Comparison of ENCODE assay signal across 2 cellular contexts in the genomic region with DNA sequence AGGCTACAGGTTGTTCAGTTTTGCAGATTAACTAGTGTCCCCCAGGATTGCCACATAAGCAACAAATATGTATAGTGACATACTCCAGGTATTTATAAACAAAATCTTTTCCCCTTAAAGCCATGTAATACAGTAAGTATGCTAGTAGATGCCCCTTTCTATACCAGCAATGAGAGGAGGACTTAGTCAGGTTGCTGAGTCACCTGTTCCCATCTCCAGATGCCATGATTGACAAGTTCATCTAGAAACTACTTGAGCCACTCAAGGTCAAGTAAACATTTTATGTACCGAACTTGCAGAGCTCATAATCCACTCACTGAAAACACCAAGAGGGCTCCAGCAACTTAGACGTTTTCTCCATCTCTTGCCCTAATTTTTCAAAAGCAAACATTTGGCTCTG.
TF ChIP-seq lines count a peak whose summit lies in the region.

No MANE protein-coding gene starts in this region.

TF ChIP-seq in K562, 482 proteins besides CTCF, POLR2A, EP300 and RAD21:
- TF ChIP-seq MAFG (tag; conservative IDR thresholded peaks at IDR 0.05) (0 out of 2 replicates have a peak, but pooled peaks have one; percentile 16), NEUROD1 (IDR thresholded peaks at IDR 0.05; ENCODE audit: borderline replicate concordance, low read depth, low read length, partially characterized antibody) (no peak), TSHZ1 (CRISPR knock-in tag; IDR thresholded peaks at IDR 0.05) (no peak)
TF ChIP-seq in K562: peak in this region for 1.

TF ChIP-seq in GM23338, 12 proteins besides CTCF, POLR2A, EP300 and RAD21 (continued from another document):
- TF ChIP-seq, protein P1, sequence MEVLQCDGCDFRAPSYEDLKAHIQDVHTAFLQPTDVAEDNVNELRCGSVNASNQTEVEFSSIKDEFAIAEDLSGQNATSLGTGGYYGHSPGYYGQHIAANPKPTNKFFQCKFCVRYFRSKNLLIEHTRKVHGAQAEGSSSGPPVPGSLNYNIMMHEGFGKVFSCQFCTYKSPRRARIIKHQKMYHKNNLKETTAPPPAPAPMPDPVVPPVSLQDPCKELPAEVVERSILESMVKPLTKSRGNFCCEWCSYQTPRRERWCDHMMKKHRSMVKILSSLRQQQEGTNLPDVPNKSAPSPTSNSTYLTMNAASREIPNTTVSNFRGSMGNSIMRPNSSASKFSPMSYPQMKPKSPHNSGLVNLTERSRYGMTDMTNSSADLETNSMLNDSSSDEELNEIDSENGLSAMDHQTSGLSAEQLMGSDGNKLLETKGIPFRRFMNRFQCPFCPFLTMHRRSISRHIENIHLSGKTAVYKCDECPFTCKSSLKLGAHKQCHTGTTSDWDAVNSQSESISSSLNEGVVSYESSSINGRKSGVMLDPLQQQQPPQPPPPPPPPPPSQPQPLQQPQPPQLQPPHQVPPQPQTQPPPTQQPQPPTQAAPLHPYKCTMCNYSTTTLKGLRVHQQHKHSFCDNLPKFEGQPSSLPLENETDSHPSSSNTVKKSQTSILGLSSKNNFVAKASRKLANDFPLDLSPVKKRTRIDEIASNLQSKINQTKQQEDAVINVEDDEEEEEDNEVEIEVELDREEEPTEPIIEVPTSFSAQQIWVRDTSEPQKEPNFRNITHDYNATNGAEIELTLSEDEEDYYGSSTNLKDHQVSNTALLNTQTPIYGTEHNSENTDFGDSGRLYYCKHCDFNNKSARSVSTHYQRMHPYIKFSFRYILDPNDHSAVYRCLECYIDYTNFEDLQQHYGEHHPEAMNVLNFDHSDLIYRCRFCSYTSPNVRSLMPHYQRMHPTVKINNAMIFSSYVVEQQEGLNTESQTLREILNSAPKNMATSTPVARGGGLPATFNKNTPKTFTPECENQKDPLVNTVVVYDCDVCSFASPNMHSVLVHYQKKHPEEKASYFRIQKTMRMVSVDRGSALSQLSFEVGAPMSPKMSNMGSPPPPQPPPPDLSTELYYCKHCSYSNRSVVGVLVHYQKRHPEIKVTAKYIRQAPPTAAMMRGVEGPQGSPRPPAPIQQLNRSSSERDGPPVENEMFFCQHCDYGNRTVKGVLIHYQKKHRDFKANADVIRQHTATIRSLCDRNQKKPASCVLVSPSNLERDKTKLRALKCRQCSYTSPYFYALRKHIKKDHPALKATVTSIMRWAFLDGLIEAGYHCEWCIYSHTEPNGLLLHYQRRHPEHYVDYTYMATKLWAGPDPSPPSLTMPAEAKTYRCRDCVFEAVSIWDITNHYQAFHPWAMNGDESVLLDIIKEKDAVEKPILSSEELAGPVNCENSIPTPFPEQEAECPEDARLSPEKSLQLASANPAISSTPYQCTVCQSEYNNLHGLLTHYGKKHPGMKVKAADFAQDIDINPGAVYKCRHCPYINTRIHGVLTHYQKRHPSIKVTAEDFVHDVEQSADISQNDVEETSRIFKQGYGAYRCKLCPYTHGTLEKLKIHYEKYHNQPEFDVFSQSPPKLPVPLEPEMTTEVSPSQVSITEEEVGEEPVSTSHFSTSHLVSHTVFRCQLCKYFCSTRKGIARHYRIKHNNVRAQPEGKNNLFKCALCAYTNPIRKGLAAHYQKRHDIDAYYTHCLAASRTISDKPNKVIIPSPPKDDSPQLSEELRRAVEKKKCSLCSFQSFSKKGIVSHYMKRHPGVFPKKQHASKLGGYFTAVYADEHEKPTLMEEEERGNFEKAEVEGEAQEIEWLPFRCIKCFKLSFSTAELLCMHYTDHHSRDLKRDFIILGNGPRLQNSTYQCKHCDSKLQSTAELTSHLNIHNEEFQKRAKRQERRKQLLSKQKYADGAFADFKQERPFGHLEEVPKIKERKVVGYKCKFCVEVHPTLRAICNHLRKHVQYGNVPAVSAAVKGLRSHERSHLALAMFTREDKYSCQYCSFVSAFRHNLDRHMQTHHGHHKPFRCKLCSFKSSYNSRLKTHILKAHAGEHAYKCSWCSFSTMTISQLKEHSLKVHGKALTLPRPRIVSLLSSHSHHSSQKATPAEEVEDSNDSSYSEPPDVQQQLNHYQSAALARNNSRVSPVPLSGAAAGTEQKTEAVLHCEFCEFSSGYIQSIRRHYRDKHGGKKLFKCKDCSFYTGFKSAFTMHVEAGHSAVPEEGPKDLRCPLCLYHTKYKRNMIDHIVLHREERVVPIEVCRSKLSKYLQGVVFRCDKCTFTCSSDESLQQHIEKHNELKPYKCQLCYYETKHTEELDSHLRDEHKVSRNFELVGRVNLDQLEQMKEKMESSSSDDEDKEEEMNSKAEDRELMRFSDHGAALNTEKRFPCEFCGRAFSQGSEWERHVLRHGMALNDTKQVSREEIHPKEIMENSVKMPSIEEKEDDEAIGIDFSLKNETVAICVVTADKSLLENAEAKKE (CRISPR knock-in tag; IDR thresholded peaks at IDR 0.05), result no peak
- TF ChIP-seq STAT1 (IDR thresholded peaks at IDR 0.05; ENCODE audit: unreplicated experiment) (no peak), ETS1 (IDR thresholded peaks at IDR 0.05) (no peak), CREB1 (CRISPR knock-in tag; IDR thresholded peaks at IDR 0.05; ENCODE audit: low read depth) (no peak), NANOG (IDR thresholded peaks at IDR 0.05; ENCODE audit: borderline replicate concordance) (no peak), REST (IDR thresholded peaks at IDR 0.05; ENCODE audit: unreplicated experiment) (no peak), ZNF331 (CRISPR knock-in tag; IDR thresholded peaks at IDR 0.05; ENCODE audit: low read depth) (no peak), JUNB (IDR thresholded peaks at IDR 0.05; ENCODE audit: unreplicated experiment) (no peak), POLR2AphosphoS5 (IDR thresholded peaks at IDR 0.05; ENCODE audit: low read depth) (no peak), EZH2 (IDR thresholded peaks at IDR 0.05; ENCODE audit: low read depth, unreplicated experiment) (no peak)
TF ChIP-seq in GM23338: peak in this region for 0.
